Comparison of ENCODE assay signal across 12 cellular contexts in the genomic region with DNA sequence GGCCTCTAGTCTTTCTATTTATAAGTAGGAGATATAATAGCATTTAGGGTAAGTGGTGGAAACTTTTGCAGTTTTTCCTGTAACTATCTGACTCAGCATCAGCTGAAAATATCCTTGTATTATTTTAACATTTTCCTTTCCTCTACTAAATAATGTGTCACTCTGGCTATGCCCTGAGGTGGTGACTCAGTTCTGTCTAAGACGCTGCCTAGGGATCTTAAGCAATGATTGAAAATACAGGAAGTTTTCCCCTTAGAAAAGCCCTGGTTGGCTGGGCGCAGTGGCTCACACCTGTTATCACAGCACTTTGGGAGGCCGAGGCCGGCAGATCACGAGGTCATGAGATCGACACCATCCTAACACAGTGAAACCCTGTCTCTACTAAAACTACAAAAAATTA. TPM values are rescaled to one million over a fixed set of nuclear protein-coding genes. Genes with fewer than 3 reads are reported as not detected.
DNase-seq lines count a peak whose midpoint lies in the region; TF ChIP-seq lines count a peak whose summit lies in the region.
"Had no signal": no experiment of that assay in that cellular context is flagged by ENCODE, and none has a peak within 500 bp of the region (broad histone marks: within the 10 kb centered on the region; RNA-seq: fewer than 3 reads in every experiment).

No MANE protein-coding gene starts in this region.

- no peak overlapping the region for H3K18ac ChIP-seq in mesenchymal stem cell (ENCODE audit: low read depth in 1 of 2, low read length in 2 of 2)
- H3K18ac ChIP-seq in neuronal stem cell (ENCODE audit: low read length): no peak overlapping the region

- H2BK12ac ChIP-seq in mesenchymal stem cell (ENCODE audit: low read length in 2 of 2) (no peak overlapping the region), neuronal stem cell (ENCODE audit: low read length) (no peak overlapping the region)

- H3K23ac ChIP-seq in mesenchymal stem cell (ENCODE audit: low read length in 2 of 2) (no peak overlapping the region), neuronal stem cell (ENCODE audit: low read depth, low read length, poor library complexity) (no peak overlapping the region)

- H3K9me3 ChIP-seq in mesenchymal stem cell (ENCODE audit: control insufficient read depth, low read length): no peaks in the 10 kb centered on the region
- no peaks in the 10 kb centered on the region for H3K9me3 ChIP-seq in neuronal stem cell (replicated peaks in 1 of 2; ENCODE audit: control insufficient read depth in 2 of 2, insufficient read depth in 1 of 2, low read depth in 1 of 2, low read length in 2 of 2)

- H3K36me3 Mint-ChIP-seq in Calu3 (ENCODE audit: insufficient read depth, unreplicated experiment): no peaks in the 10 kb centered on the region
- H3K36me3 Mint-ChIP-seq: CD4-positive, alpha-beta memory T cell had no signal

- H3K79me1 ChIP-seq in mesenchymal stem cell (replicated peaks; ENCODE audit: low read length, poor library complexity, severe bottlenecking) (peaks cover 6% of the 10 kb centered on the region), neuronal stem cell (ENCODE audit: low read depth, low read length) (no peaks in the 10 kb centered on the region)

- no peak overlapping the region for H2AFZ ChIP-seq in mesenchymal stem cell (ENCODE audit: low read depth, low read length)
- H2AFZ ChIP-seq in neuronal stem cell (ENCODE audit: low read length): no peak overlapping the region

- H3K4me1 ChIP-seq in mesenchymal stem cell (ENCODE audit: control insufficient read depth, insufficient read depth, low read depth, low read length): peaks cover 4% of the 10 kb centered on the region
- no peaks in the 10 kb centered on the region for H3K4me1 ChIP-seq in neuronal stem cell (ENCODE audit: control insufficient read depth in 2 of 2, insufficient read depth in 1 of 2, low read depth in 1 of 2, low read length in 2 of 2)

- H3K9ac ChIP-seq in mesenchymal stem cell (ENCODE audit: low read length) (peak overlapping the region; percentile 65), neuronal stem cell (ENCODE audit: low read depth, low read length, poor library complexity) (no peak overlapping the region)

- CTCF ChIA-PET in Calu3 (lab: Charles Lee): interaction anchor here (0.6 to 1.4 kb wide), 5 partner anchors 9 to 536 kb away, joined by 3 to 7 read pairs (median 3); a partner anchor contains a TSS

- TF ChIP-seq CTCF in Calu3 (IDR thresholded peaks at IDR 0.05; ENCODE audit: unreplicated experiment) (no peak), NB4 (IDR thresholded peaks at IDR 0.05; ENCODE audit: low read depth, low read length) (no peak), cardiac fibroblast (IDR thresholded peaks at IDR 0.05; ENCODE audit: low read depth, low read length) (no peak)

- H3K9me3 Mint-ChIP-seq in Calu3 (ENCODE audit: low read depth, unreplicated experiment): no peaks in the 10 kb centered on the region

- 66% methylated on average over 6 of the region's 6 CpGs for whole genome bisulfite sequencing in mesenchymal stem cell
- WGBS in neuronal stem cell (ENCODE audit: extremely low coverage in 2 of 2, insufficient read length in 2 of 2, insufficient replicate concordance in 1 of 2), 2 donors: no CpG with 5 or more reads among the region's 6 CpGs

- intact Hi-C loops in Calu3 (cut with micrococcal nuclease; ENCODE audit: unreplicated experiment): no loop called here

- peak; percentile 71 for DNase-seq in Calu3
- DNase-seq in NB4 (ENCODE audit: low read depth): peak; percentile 13
- peak; percentile 64 to 91 for DNase-seq in cardiac fibroblast (ENCODE audit: low read depth in 2 of 2)
- DNase-seq in mesenchymal stem cell: peak; percentile 74
- no peak for DNase-seq in neuronal stem cell (ENCODE audit: low spot score)
- DNase-seq in activated CD4-positive, alpha-beta T cell treated with anti-CD3 and anti-CD28 coated beads, Interleukin-2, amount 50 U/mL, for 4 hours: no peak
- no peak for DNase-seq in DMS79 treated with DMSO at 0.1 percent for 48 hours (lab: John Stamatoyannopoulos, UW)
- DNase-seq in activated CD4-positive, alpha-beta T cell treated with anti-CD3 and anti-CD28 coated beads, Interleukin-2, amount 50 U/mL, for 48 hours: no peak
- DNase-seq: amygdala; CD4-positive, alpha-beta memory T cell; NCI-H187; stimulated activated CD4-positive, alpha-beta T cell treated with anti-CD3 and anti-CD28 coated beads, Interleukin-4, amount 100 ng/mL, for 1 hour had no signal

- no peak overlapping the region for H3K4me3 Mint-ChIP-seq in Calu3 (ENCODE audit: low read depth, unreplicated experiment)
- H3K4me3 Mint-ChIP-seq: CD4-positive, alpha-beta memory T cell had no signal

- no peak overlapping the region for H2AK5ac ChIP-seq in mesenchymal stem cell (ENCODE audit: low read length, severe bottlenecking)
- H2AK5ac ChIP-seq in neuronal stem cell (ENCODE audit: low read depth, low read length): no peak overlapping the region

- H4K91ac ChIP-seq in mesenchymal stem cell (ENCODE audit: low read length) (no peak overlapping the region), neuronal stem cell (ENCODE audit: low read depth, low read length, poor library complexity) (no peak overlapping the region)

- no TSS peak for BruUV-seq in Calu3 (replicated peaks; lab: Mats Ljungman, UMichigan)

- peak overlapping the region; percentile 74 for H3K27ac ChIP-seq in mesenchymal stem cell (ENCODE audit: low read length, poor library complexity, severe bottlenecking)
- no peak overlapping the region for H3K27ac ChIP-seq in neuronal stem cell (replicated peaks; ENCODE audit: low read length)

- no peak overlapping the region for H3K4me2 ChIP-seq in mesenchymal stem cell (ENCODE audit: low read length, poor library complexity, severe bottlenecking)
- no peak overlapping the region for H3K4me2 ChIP-seq in neuronal stem cell (ENCODE audit: insufficient read depth, low read length, poor library complexity, severe bottlenecking)

- H3K27me3 Mint-ChIP-seq in Calu3 (ENCODE audit: unreplicated experiment): no peaks in the 10 kb centered on the region
- H3K27me3 Mint-ChIP-seq: CD4-positive, alpha-beta memory T cell had no signal

- no peak overlapping the region for H2BK120ac ChIP-seq in mesenchymal stem cell (ENCODE audit: low read depth, low read length)
- H2BK120ac ChIP-seq in neuronal stem cell (ENCODE audit: low read depth, low read length): no peak overlapping the region

- no peak overlapping the region for H4K8ac ChIP-seq in mesenchymal stem cell (ENCODE audit: low read length)
- H4K8ac ChIP-seq in neuronal stem cell (ENCODE audit: low read depth, low read length): no peak overlapping the region

- H3K14ac ChIP-seq in mesenchymal stem cell (ENCODE audit: low read length in 2 of 2) (no peak overlapping the region), neuronal stem cell (ENCODE audit: low read length) (no peak overlapping the region)

- H3K4me1 Mint-ChIP-seq in Calu3 (ENCODE audit: low read depth, unreplicated experiment): peaks cover 8% of the 10 kb centered on the region
- H3K4me1 Mint-ChIP-seq: CD4-positive, alpha-beta memory T cell had no signal

- H3K4me3 ChIP-seq in NB4 (ENCODE audit: low read depth, low read length) (no peak overlapping the region), cardiac fibroblast (replicated peaks in 1 of 2; ENCODE audit: low read depth in 2 of 2, low read length in 2 of 2) (no peak overlapping the region), mesenchymal stem cell (ENCODE audit: insufficient read depth in 1 of 2, low read depth in 1 of 2, low read length in 2 of 2) (no peak overlapping the region), neuronal stem cell (ENCODE audit: low read length in 2 of 2) (no peak overlapping the region)

- no peak overlapping the region for H3K4ac ChIP-seq in mesenchymal stem cell (ENCODE audit: low read depth in 1 of 2, low read length in 2 of 2)
- H3K4ac ChIP-seq in neuronal stem cell (ENCODE audit: low read length): no peak overlapping the region

- no peaks in the 10 kb centered on the region for H3K27me3 ChIP-seq in mesenchymal stem cell (ENCODE audit: control insufficient read depth in 1 of 2, insufficient read depth in 1 of 2, low read length in 2 of 2)
- no peaks in the 10 kb centered on the region for H3K27me3 ChIP-seq in neuronal stem cell (ENCODE audit: control insufficient read depth in 3 of 3, insufficient read depth in 3 of 3, low read depth in 1 of 3, low read length in 3 of 3)

- H2BK5ac ChIP-seq in mesenchymal stem cell (ENCODE audit: low read depth, low read length, poor library complexity, severe bottlenecking) (no peak overlapping the region), neuronal stem cell (ENCODE audit: low read length) (no peak overlapping the region)

- H3K36me3 ChIP-seq in mesenchymal stem cell (ENCODE audit: control insufficient read depth in 1 of 2, insufficient read depth in 2 of 2, low read depth in 1 of 2, low read length in 2 of 2): no peaks in the 10 kb centered on the region
- H3K36me3 ChIP-seq in neuronal stem cell (replicated peaks in 1 of 2; ENCODE audit: control insufficient read depth in 2 of 2, insufficient read depth in 2 of 2, low read length in 2 of 2): no peaks in the 10 kb centered on the region

- peak overlapping the region; percentile 86 for H3K27ac Mint-ChIP-seq in Calu3 (ENCODE audit: unreplicated experiment)
- H3K27ac Mint-ChIP-seq: CD4-positive, alpha-beta memory T cell had no signal

- TF ChIP-seq POLR2A in NB4 (IDR thresholded peaks at IDR 0.05; ENCODE audit: extremely low read depth, insufficient read length): no peak

- no peak overlapping the region for H2BK15ac ChIP-seq in mesenchymal stem cell (ENCODE audit: low read depth, poor library complexity, severe bottlenecking)
- no peak overlapping the region for H2BK15ac ChIP-seq in neuronal stem cell (ENCODE audit: low read length)

RNA-seq across cellular contexts. Expression of a gene that starts 9.3 kb away (rescaled TPM):
- total RNA-seq in Calu3 (2022): 0.07 and 0.24 TPM in 2 replicates
- 166 TPM for polyA plus RNA-seq in mesenchymal stem cell (2013, experiment 1 of 2)
- 180 TPM for polyA plus RNA-seq in mesenchymal stem cell (2013, experiment 2 of 2)
- polyA plus RNA-seq in neuronal stem cell (2013, experiment 1 of 2): 4.5 TPM
- polyA plus RNA-seq in neuronal stem cell (2013, experiment 2 of 2): 4.5 TPM
- total RNA-seq: CD4-positive, alpha-beta memory T cell had no signal
- polyA plus RNA-seq: CD4-positive, alpha-beta memory T cell had no signal

Comparison
In these comparisons a context has a peak if more than half of its experiments do, and no peak if none do; other contexts are left out.
1. DNase-seq: peak in Calu3 (single experiment), NB4 (single experiment), cardiac fibroblast (2 of 2) and mesenchymal stem cell (single experiment); none in neuronal stem cell (single experiment), activated CD4-positive, alpha-beta T cell treated with anti-CD3 and anti-CD28 coated beads, Interleukin-2, amount 50 U/mL, for 4 hours (0 of 2), DMS79 treated with DMSO at 0.1 percent for 48 hours (single experiment) and activated CD4-positive, alpha-beta T cell treated with anti-CD3 and anti-CD28 coated beads, Interleukin-2, amount 50 U/mL, for 48 hours (0 of 2).